In the genomic region with DNA sequence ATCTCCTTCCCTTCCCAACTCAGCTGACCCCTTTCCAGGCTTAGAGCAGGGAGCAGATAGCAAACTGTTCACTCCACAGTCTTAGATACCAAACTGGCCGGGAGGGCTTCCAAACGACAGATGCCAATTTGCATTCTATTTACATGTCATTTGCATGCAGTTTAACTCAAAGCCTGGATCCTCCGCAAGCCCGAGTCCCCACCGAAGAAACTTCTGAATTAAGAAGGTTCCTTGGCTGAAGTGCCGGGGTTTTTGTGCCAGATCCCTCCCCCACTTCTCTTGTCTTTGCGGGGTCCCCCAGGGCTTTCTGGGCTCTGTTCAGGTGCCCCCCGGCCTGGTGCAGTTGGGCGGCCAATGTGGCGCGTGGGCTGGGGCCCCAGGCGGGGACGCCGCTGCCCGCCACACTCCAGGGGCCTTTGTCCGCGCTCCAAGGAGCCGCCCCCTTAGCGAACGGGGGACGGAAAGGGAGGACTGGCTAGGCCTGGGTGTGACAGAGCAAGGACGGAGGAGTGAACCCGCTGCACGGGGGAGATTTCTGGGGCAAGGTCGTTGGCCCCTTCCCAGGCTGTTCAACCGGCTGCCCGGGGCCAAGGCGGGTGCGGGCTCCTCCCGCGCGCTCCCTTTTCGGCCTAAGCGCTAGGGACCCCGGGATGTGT, we compare ENCODE assay signal across 8 cellular contexts. TPM values are rescaled to one million over a fixed set of nuclear protein-coding genes. Genes with fewer than 3 reads are reported as not detected.
DNase-seq lines count a peak whose midpoint lies in the region; ATAC-seq and TF ChIP-seq lines count a peak whose summit lies in the region.

No MANE protein-coding gene starts in this region.

- H3K27ac Mint-ChIP-seq in CD4-positive, alpha-beta T cell: no peak overlapping the region

- no peak for TF ChIP-seq CTCF in CD4-positive, alpha-beta T cell (IDR thresholded peaks at IDR 0.05)

- ATAC-seq in CD4-positive, alpha-beta T cell (ENCODE audit: poor library complexity): no peak
- no peak for ATAC-seq in HG03432 (IDR thresholded peaks at IDR 0.05; ENCODE audit: unreplicated experiment)
- ATAC-seq in HG02763 (IDR thresholded peaks at IDR 0.05; ENCODE audit: unreplicated experiment): no peak

- H3K36me3 ChIP-seq in ectodermal cell (ENCODE audit: control insufficient read depth, insufficient read depth, low read length) (no peaks in the 10 kb centered on the region), mucosa of stomach (ENCODE audit: control insufficient read depth, insufficient read depth, low read length) (peaks cover 3% of the 10 kb centered on the region)

- H3K4me3 Mint-ChIP-seq in CD4-positive, alpha-beta T cell: peak overlapping the region; percentile 74

- H3K4me3 ChIP-seq in ectodermal cell (ENCODE audit: insufficient read depth, low read depth, low read length): peak overlapping the region; percentile 76
- H3K4me3 ChIP-seq in mucosa of stomach (ENCODE audit: low read length): peak overlapping the region; percentile 87

- no peaks in the 10 kb centered on the region for H3K9me3 Mint-ChIP-seq in CD4-positive, alpha-beta T cell

- H3K4me1 Mint-ChIP-seq in CD4-positive, alpha-beta T cell (ENCODE audit: low read depth): peaks cover 29% of the 10 kb centered on the region

- peaks cover 35% of the 10 kb centered on the region for H3K27me3 ChIP-seq in CD4-positive, alpha-beta T cell (ENCODE audit: control insufficient read depth, insufficient read depth, low read length)
- H3K27me3 ChIP-seq in ectodermal cell (ENCODE audit: control insufficient read depth, insufficient read depth, low read length, poor library complexity, severe bottlenecking) (peaks cover 7% of the 10 kb centered on the region), mucosa of stomach (ENCODE audit: control insufficient read depth, insufficient read depth, low read length) (peaks cover 13% of the 10 kb centered on the region)

- H3K27me3 Mint-ChIP-seq in CD4-positive, alpha-beta T cell: peaks cover 33% of the 10 kb centered on the region

- CTCF ChIA-PET in CD4-positive, alpha-beta T cell (lab: Charles Lee): interaction anchor here (1.6 to 1.8 kb wide), 2 partner anchors 24 to 282 kb away, joined by 4 to 7 read pairs; no protein-coding TSS in a partner anchor

- H3K4me1 ChIP-seq in ectodermal cell (ENCODE audit: control insufficient read depth, insufficient read depth, low read length) (peaks cover 6% of the 10 kb centered on the region), mucosa of stomach (ENCODE audit: control insufficient read depth, insufficient read depth, low read length) (peaks cover 28% of the 10 kb centered on the region)

- DNase-seq in CD4-positive, alpha-beta T cell: peak in 1 of 10 experiments; percentile 35
- peak; percentile 27 for DNase-seq in NCI-H226
- no peak for DNase-seq in effector CD4-positive, alpha-beta T cell
- no peak for DNase-seq in central memory CD4-positive, alpha-beta T cell

- no peaks in the 10 kb centered on the region for H3K9me3 ChIP-seq in CD4-positive, alpha-beta T cell (ENCODE audit: control insufficient read depth, low read length)
- H3K9me3 ChIP-seq in ectodermal cell (ENCODE audit: control insufficient read depth, low read length): no peaks in the 10 kb centered on the region
- H3K9me3 ChIP-seq in mucosa of stomach (ENCODE audit: control insufficient read depth, low read length): no peaks in the 10 kb centered on the region

- intact Hi-C loops in CD4-positive, alpha-beta T cell (cut with DNase I, micrococcal nuclease): loop anchor here in 1 of 2 experiments (5.0 kb wide), 1 partner anchor 1091 kb away; a partner anchor contains a TSS

- H3K9ac ChIP-seq in mucosa of stomach (ENCODE audit: low read length): peak overlapping the region; percentile 89

- H3K27ac ChIP-seq in CD4-positive, alpha-beta T cell (ENCODE audit: low read depth, low read length): no peak overlapping the region
- peak overlapping the region; percentile 52 for H3K27ac ChIP-seq in ectodermal cell (ENCODE audit: insufficient read depth, low read depth, low read length, poor library complexity, severe bottlenecking)

- WGBS in ectodermal cell, 2 experiments: 0 to 1% methylated on average over 35 of the region's 35 CpGs

- POLR2A ChIA-PET in CD4-positive, alpha-beta T cell (lab: Charles Lee): interaction anchor here (1.0 kb wide), 1 partner anchor 284 kb away, joined by 3 read pairs; no protein-coding TSS in a partner anchor

- no peaks in the 10 kb centered on the region for H3K36me3 Mint-ChIP-seq in CD4-positive, alpha-beta T cell (ENCODE audit: low read depth)

RNA-seq across cellular contexts. Expression of a gene that starts 1.2 kb away (rescaled TPM):
- under 1 TPM; 0.47 to 0.75 TPM for total RNA-seq in CD4-positive, alpha-beta T cell
- polyA plus RNA-seq in ectodermal cell (2013, experiment 1 of 4): 41.5 TPM
- polyA plus RNA-seq in ectodermal cell (2013, experiment 2 of 4): 49.6 TPM
- polyA plus RNA-seq in ectodermal cell (2013, experiment 3 of 4): 36.9 TPM
- 41.6 TPM for polyA plus RNA-seq in ectodermal cell (2013, experiment 4 of 4)
